Comparison of ENCODE assay signal across 8 cellular contexts in genomic region chr20:49785851-49786174, GRCh38. TPM values are rescaled to one million over a fixed set of nuclear protein-coding genes. Genes with fewer than 3 reads are reported as not detected.
A peak's percentile ranks its signal among the peaks of the same experiment; 100 is the strongest.
DNase-seq lines count a peak whose midpoint lies in the region; ATAC-seq and TF ChIP-seq lines count a peak whose summit lies in the region.

No MANE protein-coding gene starts in this region.

- H3K36me3 ChIP-seq in OCI-LY7 (ENCODE audit: insufficient read depth, low read length) (no peaks in the 10 kb centered on the region), osteoblast (ENCODE audit: insufficient read depth, low read length) (no peaks in the 10 kb centered on the region)

- BruUV-seq in OCI-LY7 (replicated peaks; lab: Mats Ljungman, UMichigan), result no TSS peak

- H2AFZ ChIP-seq in OCI-LY7 (ENCODE audit: low read length), result peak overlapping the region; percentile 96
- H2AFZ ChIP-seq in osteoblast (ENCODE audit: low read length), result no peak overlapping the region

- H3K4me3 ChIP-seq in OCI-LY7 (ENCODE audit: low read depth, low read length, poor library complexity, severe bottlenecking), result peak overlapping the region; percentile 51
- H3K4me3 ChIP-seq in osteoblast (ENCODE audit: insufficient read depth, low read length), result no peak overlapping the region

- peak; percentile 23 for ATAC-seq in stimulated activated naive CD8-positive, alpha-beta T cell treated with anti-CD3 and anti-CD28 coated beads, Interleukin-15, Interleukin-2, amounts not matched to agents 100 U/mL and 50 U/mL, for 24 hours
- no peak for ATAC-seq in stimulated activated naive CD8-positive, alpha-beta T cell treated with anti-CD3 and anti-CD28 coated beads, Interleukin-15, amount 100 ng/mL, for 72 hours
- ATAC-seq in HG02981 (IDR thresholded peaks at IDR 0.05; ENCODE audit: unreplicated experiment) (peak; percentile 85), GM18505 (IDR thresholded peaks at IDR 0.05; ENCODE audit: unreplicated experiment) (no peak)

- no peak for TF ChIP-seq POLR2A in GM18505 (IDR thresholded peaks at IDR 0.05; ENCODE audit: borderline replicate concordance, extremely low read depth, insufficient read depth, insufficient read length)

- CTCF ChIA-PET in OCI-LY7 (lab: Charles Lee; ENCODE audit: unreplicated experiment), result interaction anchor here (0.7 kb wide), 1 partner anchor 60 kb away, joined by 3 read pairs; no protein-coding TSS in a partner anchor

- H3K9me3 ChIP-seq in OCI-LY7 (ENCODE audit: low read length) (no peaks in the 10 kb centered on the region), osteoblast (ENCODE audit: low read depth, low read length) (no peaks in the 10 kb centered on the region)

- H4K20me1 ChIP-seq in OCI-LY7 (ENCODE audit: insufficient read depth, low read length) (no peaks in the 10 kb centered on the region), osteoblast (ENCODE audit: insufficient read depth, low read length) (no peaks in the 10 kb centered on the region)

- H3K27me3 ChIP-seq in osteoblast (ENCODE audit: insufficient read depth, low read length), result no peaks in the 10 kb centered on the region

- no peaks in the 10 kb centered on the region for H3K9me2 ChIP-seq in OCI-LY7 (ENCODE audit: insufficient read depth, low read length)

- no peak for DNase-seq in stimulated activated naive CD8-positive, alpha-beta T cell treated with anti-CD3 and anti-CD28 coated beads, Interleukin-15, Interleukin-2, amounts not matched to agents 100 U/mL and 50 U/mL, for 24 hours
- DNase-seq in stimulated activated naive CD8-positive, alpha-beta T cell treated with anti-CD3 and anti-CD28 coated beads, Interleukin-15, amount 100 ng/mL, for 72 hours, result no peak
- DNase-seq in OCI-LY7 (ENCODE audit: low spot score) (peak; percentile 68), osteoblast (ENCODE audit: insufficient read length, low spot score, missing footprints) (no peak), islet precursor cell (no peak)
- DNase-seq in activated CD4-positive, CD25-positive, alpha-beta regulatory T cell (lab: John Stamatoyannopoulos, UW), result no peak

- H3K27ac Mint-ChIP-seq in stimulated activated naive CD8-positive, alpha-beta T cell treated with anti-CD3 and anti-CD28 coated beads, Interleukin-15, amount 100 ng/mL, for 72 hours, result no peak overlapping the region

- H3K4me3 Mint-ChIP-seq in stimulated activated naive CD8-positive, alpha-beta T cell treated with anti-CD3 and anti-CD28 coated beads, Interleukin-15, amount 100 ng/mL, for 72 hours, result no peak overlapping the region

- H3K79me2 ChIP-seq in OCI-LY7 (ENCODE audit: insufficient read depth, low read depth, low read length) (no peaks in the 10 kb centered on the region), osteoblast (ENCODE audit: insufficient read depth, low read length) (no peaks in the 10 kb centered on the region)

- intact Hi-C loops in OCI-LY7 (cut with micrococcal nuclease; ENCODE audit: unreplicated experiment), result no loop called here

- no peaks in the 10 kb centered on the region for H3K9me3 Mint-ChIP-seq in stimulated activated naive CD8-positive, alpha-beta T cell treated with anti-CD3 and anti-CD28 coated beads, Interleukin-15, amount 100 ng/mL, for 72 hours

- H3K4me1 ChIP-seq in OCI-LY7 (ENCODE audit: insufficient read depth, low read length, poor library complexity, severe bottlenecking) (peaks cover 26% of the 10 kb centered on the region), osteoblast (ENCODE audit: insufficient read depth, low read length) (peaks cover 3% of the 10 kb centered on the region)

- POLR2A ChIA-PET in OCI-LY7 (lab: Charles Lee), result interaction anchor here (0.9 to 1.5 kb wide), 3 partner anchors 9 to 117 kb away, joined by 3 to 5 read pairs (median 4); no protein-coding TSS in a partner anchor

- H3K27ac ChIP-seq in OCI-LY7 (ENCODE audit: low read depth, low read length, poor library complexity, severe bottlenecking), result peak overlapping the region; percentile 38
- no peak overlapping the region for H3K27ac ChIP-seq in osteoblast (ENCODE audit: low read depth, low read length)

- H3K4me1 Mint-ChIP-seq in stimulated activated naive CD8-positive, alpha-beta T cell treated with anti-CD3 and anti-CD28 coated beads, Interleukin-15, amount 100 ng/mL, for 72 hours, result peaks cover 7% of the 10 kb centered on the region

- peaks cover 59% of the 10 kb centered on the region for H3K27me3 Mint-ChIP-seq in stimulated activated naive CD8-positive, alpha-beta T cell treated with anti-CD3 and anti-CD28 coated beads, Interleukin-15, amount 100 ng/mL, for 72 hours

- no peak for TF ChIP-seq CTCF in OCI-LY7 (conservative IDR thresholded peaks at IDR 0.05; ENCODE audit: low read length)
- no peak for TF ChIP-seq CTCF in osteoblast (IDR thresholded peaks at IDR 0.05; ENCODE audit: extremely low read depth, low read depth, low read length)

- H3K4me2 ChIP-seq in OCI-LY7 (ENCODE audit: low read length) (peak overlapping the region; percentile 75), osteoblast (ENCODE audit: insufficient read depth, low read length) (no peak overlapping the region)

RNA-seq across cellular contexts. Expression of gene SLC9A8, which starts 26.8 kb away (rescaled TPM):
- 13.9 and 30.3 TPM in 2 replicates for total RNA-seq in OCI-LY7 (2014; rRNA removed; shearing (Covaris generic))
- total RNA-seq in OCI-LY7 (2022) (22.0 and 28.7 TPM in 2 replicates), osteoblast (6.9 and 9.7 TPM in 2 replicates)

Comparison
In these comparisons a context has a peak if more than half of its experiments do, and no peak if none do; other contexts are left out.
1. ATAC-seq: peak in stimulated activated naive CD8-positive, alpha-beta T cell treated with anti-CD3 and anti-CD28 coated beads, Interleukin-15, Interleukin-2, amounts not matched to agents 100 U/mL and 50 U/mL, for 24 hours (single experiment) and HG02981 (single experiment); none in stimulated activated naive CD8-positive, alpha-beta T cell treated with anti-CD3 and anti-CD28 coated beads, Interleukin-15, amount 100 ng/mL, for 72 hours (single experiment) and GM18505 (single experiment).